In the genomic region with DNA sequence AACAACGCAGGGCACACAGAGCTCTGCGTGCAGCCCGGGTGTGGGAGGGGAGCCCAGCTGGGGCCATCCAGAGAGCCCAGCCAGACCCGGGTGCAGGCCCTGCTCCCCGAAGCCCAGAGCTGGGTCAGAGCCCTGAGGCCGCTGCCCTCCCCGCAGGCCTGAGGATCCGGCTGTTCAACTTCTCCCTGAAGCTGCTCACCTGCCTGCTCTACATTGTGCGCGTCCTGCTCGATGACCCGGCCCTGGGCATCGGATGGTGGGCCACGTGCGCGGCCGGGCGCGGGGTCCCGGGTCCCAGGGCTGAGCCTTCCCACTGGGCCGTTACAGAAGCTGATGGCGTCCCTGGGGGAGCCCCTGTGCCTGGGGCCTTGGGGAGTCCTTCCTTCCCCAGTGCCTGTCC, we compare ENCODE assay signal across 3 cellular contexts. TPM values are rescaled to one million over a fixed set of nuclear protein-coding genes. Genes with fewer than 3 reads are reported as not detected.
"Had no signal": no experiment of that assay in that cellular context is flagged by ENCODE, and none has a peak within 500 bp of the region (broad histone marks: within the 10 kb centered on the region; RNA-seq: fewer than 3 reads in every experiment).

No MANE protein-coding gene starts in this region.

- ATAC-seq: GM12878 had no signal

- DNase-seq: GDM1, GF-D8 had no signal

- H3K4me3 ChIP-seq: GM12878 had no signal

RNA-seq across cellular contexts. Expression of gene KCNT1, which starts 48.8 kb away (rescaled TPM):
- polyA plus RNA-seq: GM12878 had no signal

RNA-seq across cellular contexts. Expression of gene SOHLH1, which starts 51.5 kb away (rescaled TPM):
- polyA plus RNA-seq: GM12878 had no signal
